Comparison of ENCODE assay signal across 1 cellular context in genomic region chr1:31548518-31548898, GRCh38.
TF ChIP-seq lines count a peak whose summit lies in the region.

No MANE protein-coding gene starts in this region.

TF ChIP-seq in K562, 482 proteins besides CTCF, POLR2A, EP300 and RAD21 (continued from another document):
- TF ChIP-seq, protein P1, sequence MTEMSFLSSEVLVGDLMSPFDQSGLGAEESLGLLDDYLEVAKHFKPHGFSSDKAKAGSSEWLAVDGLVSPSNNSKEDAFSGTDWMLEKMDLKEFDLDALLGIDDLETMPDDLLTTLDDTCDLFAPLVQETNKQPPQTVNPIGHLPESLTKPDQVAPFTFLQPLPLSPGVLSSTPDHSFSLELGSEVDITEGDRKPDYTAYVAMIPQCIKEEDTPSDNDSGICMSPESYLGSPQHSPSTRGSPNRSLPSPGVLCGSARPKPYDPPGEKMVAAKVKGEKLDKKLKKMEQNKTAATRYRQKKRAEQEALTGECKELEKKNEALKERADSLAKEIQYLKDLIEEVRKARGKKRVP (CRISPR knock-in tag; IDR thresholded peaks at IDR 0.05), result no peak
